8 cellular contexts compared by ENCODE assay signal in the genomic region with DNA sequence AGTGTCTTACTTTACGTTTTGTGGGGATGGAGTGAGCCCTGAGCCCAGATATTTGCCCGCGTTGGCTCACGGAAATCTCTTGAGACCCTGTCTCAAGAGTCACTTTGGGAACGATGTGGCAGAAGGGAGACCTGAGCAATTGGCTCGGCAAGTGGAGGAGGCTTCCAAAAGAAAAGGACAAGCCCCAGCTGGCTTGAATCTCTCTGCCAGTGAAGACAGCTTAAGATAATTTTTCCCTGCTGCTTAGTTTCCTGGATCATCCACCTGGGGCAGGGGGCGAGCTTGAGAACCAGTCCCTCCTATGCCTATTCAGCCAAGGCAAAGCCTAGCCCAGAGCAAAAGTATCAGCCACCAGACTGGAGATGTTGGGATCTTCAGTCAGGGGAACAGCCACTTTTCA. TPM values are rescaled to one million over a fixed set of nuclear protein-coding genes. Genes with fewer than 3 reads are reported as not detected.
A peak's percentile ranks its signal among the peaks of the same experiment; 100 is the strongest.
DNase-seq lines count a peak whose midpoint lies in the region; ATAC-seq and TF ChIP-seq lines count a peak whose summit lies in the region.

No MANE protein-coding gene starts in this region.

- ATAC-seq in gastroesophageal sphincter, result no peak
- no peak for ATAC-seq in gastrocnemius medialis

- DNase-seq in ACHN (peak; percentile 7), GM20000 (ENCODE audit: low spot score) (peak; percentile 8), WERI-Rb-1 (peak; percentile 48), gastrocnemius medialis (no peak), amniotic stem cell (lab: John Stamatoyannopoulos, UW) (no peak), NCI-H2029 (lab: John Stamatoyannopoulos, UW) (no peak)
- no peak for DNase-seq in activated CD8-positive, alpha-beta memory T cell treated with anti-CD3 and anti-CD28 coated beads, Interleukin-2, amount 50 U/mL, for 4 hours

- no peak for TF ChIP-seq CTCF in GM20000 (IDR thresholded peaks at IDR 0.05; ENCODE audit: extremely low read depth, missing control alignments)
- TF ChIP-seq CTCF in WERI-Rb-1 (IDR thresholded peaks at IDR 0.05; ENCODE audit: low read depth, low read length), result 0 out of 2 replicates have a peak, but pooled peaks have one; percentile 4
- TF ChIP-seq CTCF in gastroesophageal sphincter (IDR thresholded peaks at IDR 0.05), result no peak
- TF ChIP-seq CTCF in gastrocnemius medialis (IDR thresholded peaks at IDR 0.05 in 4 of 5, conservative IDR thresholded peaks at IDR 0.05 in 1 of 5), result no peak

- TF ChIP-seq POLR2A in gastroesophageal sphincter (IDR thresholded peaks at IDR 0.05) (no peak), gastrocnemius medialis (IDR thresholded peaks at IDR 0.05) (no peak)

- peaks cover 3 to 21% (median 8%) of the 10 kb centered on the region in 3 donors for H3K4me1 ChIP-seq in gastroesophageal sphincter
- peaks cover 15% of the 10 kb centered on the region in 2 donors for H3K4me1 ChIP-seq in gastrocnemius medialis

- no peaks in the 10 kb centered on the region for H3K9me3 ChIP-seq in WERI-Rb-1 (ENCODE audit: severe bottlenecking)
- H3K9me3 ChIP-seq in gastroesophageal sphincter, result no peaks in the 10 kb centered on the region
- no peaks in the 10 kb centered on the region for H3K9me3 ChIP-seq in gastrocnemius medialis

- in situ Hi-C loops in ACHN (cut with HindIII; ENCODE audit: low pct_ligation_motif_present, low pct_unique_long_range_greater_than_20kb, low sequenced_read_pairs), result no loop called here
- in situ Hi-C loops in gastrocnemius medialis (cut with MboI; ENCODE audit: low sequenced_read_pairs in 4 of 4), result no loop called here

- H3K36me3 ChIP-seq in WERI-Rb-1 (no peaks in the 10 kb centered on the region), gastroesophageal sphincter (no peaks in the 10 kb centered on the region), gastrocnemius medialis (no peaks in the 10 kb centered on the region)

- intact Hi-C loops in gastrocnemius medialis (cut with DNase I; ENCODE audit: low total_unique reads), result loop anchor here (5.0 kb wide), 1 partner anchor 135 kb away; a partner anchor contains a TSS

- no peak for TF ChIP-seq EP300 in gastroesophageal sphincter (IDR thresholded peaks at IDR 0.05)

- H3K27ac ChIP-seq in WERI-Rb-1 (peak overlapping the region; percentile 84), gastroesophageal sphincter (peak overlapping the region; percentile 66 to 95 (median 86)), gastrocnemius medialis (peak overlapping the region; percentile 88 to 93 (median 92))

- WGBS in gastroesophageal sphincter (ENCODE audit: low coverage in 1 of 2), 2 donors, result 0% methylated on average over 2 of the region's 7 CpGs; no CpG with 5 or more reads in 1 of the 2 donors

- H3K4me3 ChIP-seq in WERI-Rb-1 (ENCODE audit: low read depth, low read length) (peak overlapping the region; percentile 91), gastroesophageal sphincter (peak overlapping the region; percentile 70 to 82), gastrocnemius medialis (peak overlapping the region; percentile 84 to 99 (median 96))

- H3K27me3 ChIP-seq in WERI-Rb-1 (ENCODE audit: insufficient read depth, low read depth, severe bottlenecking), result no peaks in the 10 kb centered on the region
- H3K27me3 ChIP-seq in gastroesophageal sphincter, result no peaks in the 10 kb centered on the region
- no peaks in the 10 kb centered on the region for H3K27me3 ChIP-seq in gastrocnemius medialis

RNA-seq across cellular contexts. Expression of a gene that starts 0.7 kb away (rescaled TPM):
- total RNA-seq in gastroesophageal sphincter (10 to 100 TPM; 17.3 to 32.2 (median 23.9) TPM), gastrocnemius medialis (10 to 100 TPM; 13.8 to 22.6 (median 16.8) TPM)

Comparison
In these comparisons a context has a peak if more than half of its experiments do, and no peak if none do; other contexts are left out.
1. DNase-seq: peak in ACHN (single experiment), GM20000 (single experiment) and WERI-Rb-1 (single experiment); none in gastrocnemius medialis (0 of 2), amniotic stem cell (single experiment), NCI-H2029 (single experiment) and activated CD8-positive, alpha-beta memory T cell treated with anti-CD3 and anti-CD28 coated beads, Interleukin-2, amount 50 U/mL, for 4 hours (single experiment).
2. Peak in every context shown above with its lines, with median percentiles within 50 percentile points of each other: H3K27ac ChIP-seq and H3K4me3 ChIP-seq.